8 cellular contexts compared by ENCODE assay signal in genomic region chr2:215828528-215829184, GRCh38.
A peak's percentile ranks its signal among the peaks of the same experiment; 100 is the strongest.
DNase-seq lines count a peak whose midpoint lies in the region; ATAC-seq and TF ChIP-seq lines count a peak whose summit lies in the region.

No MANE protein-coding gene starts in this region.

- TF ChIP-seq CTCF in choroid plexus epithelial cell (conservative IDR thresholded peaks at IDR 0.05; ENCODE audit: low read depth, low read length) = peak; percentile 88

- H3K4me1 Mint-ChIP-seq in memory B cell = peaks cover 9% of the 10 kb centered on the region

- no peak overlapping the region for H3K4me3 ChIP-seq in choroid plexus epithelial cell (ENCODE audit: low read depth, low read length)

- ATAC-seq in Right ventricle myocardium inferior = no peak
- ATAC-seq in left ventricle myocardium superior = no peak
- ATAC-seq in SK-N-SH treated with all-trans-retinoic acid at 6 μM for 48 hours = peak; percentile 92
- ATAC-seq in memory B cell (ENCODE audit: low read depth) = peak; percentile 80

- H3K9me3 Mint-ChIP-seq in memory B cell = no peaks in the 10 kb centered on the region

- DNase-seq in Right ventricle myocardium inferior (ENCODE audit: missing footprints) (peak; percentile 53), left ventricle myocardium superior (no peak), H4 (ENCODE audit: low spot score) (peak; percentile 79), Kasumi-1 (lab: John Stamatoyannopoulos, UW) (peak; percentile 39 to 47), choroid plexus epithelial cell (ENCODE audit: low read depth) (peak; percentile 92), memory B cell (ENCODE audit: low spot score in 2 of 2) (peak; percentile 16 to 26), OCI-M2 (lab: John Stamatoyannopoulos, UW; ENCODE audit: unreplicated experiment) (no peak)

- H3K27ac Mint-ChIP-seq in memory B cell = no peak overlapping the region

- H3K36me3 Mint-ChIP-seq in memory B cell = no peaks in the 10 kb centered on the region

- H3K4me3 Mint-ChIP-seq in memory B cell = no peak overlapping the region

- intact Hi-C loops in Right ventricle myocardium inferior (cut with DNase I) = no loop called here
- intact Hi-C loops in left ventricle myocardium superior (cut with micrococcal nuclease) = no loop called here

- peaks cover 3% of the 10 kb centered on the region for H3K27me3 Mint-ChIP-seq in memory B cell

TF ChIP-seq in SK-N-SH treated with all-trans-retinoic acid at 6 μM for 48 hours, 23 proteins besides CTCF, POLR2A, EP300 and RAD21:
- TF ChIP-seq CREB5 (CRISPR knock-in tag; IDR thresholded peaks at IDR 0.05; ENCODE audit: low read depth) (no peak), ZNF70 (CRISPR knock-in tag; IDR thresholded peaks at IDR 0.05) (no peak), ZNF8 (CRISPR knock-in tag; IDR thresholded peaks at IDR 0.05) (no peak), GLIS3 (CRISPR knock-in tag; IDR thresholded peaks at IDR 0.05) (no peak), ARNTL (CRISPR knock-in tag; IDR thresholded peaks at IDR 0.05; ENCODE audit: borderline replicate concordance, low read depth) (no peak), PPARA (CRISPR knock-in tag; IDR thresholded peaks at IDR 0.05; ENCODE audit: borderline replicate concordance) (no peak), ZFP30 (CRISPR knock-in tag; IDR thresholded peaks at IDR 0.05) (no peak), ISL1 (CRISPR knock-in tag; IDR thresholded peaks at IDR 0.05) (no peak), CSRNP3 (CRISPR knock-in tag; IDR thresholded peaks at IDR 0.05) (no peak), CSDC2 (CRISPR knock-in tag; IDR thresholded peaks at IDR 0.05) (no peak), TOX (CRISPR knock-in tag; IDR thresholded peaks at IDR 0.05; ENCODE audit: borderline replicate concordance) (no peak), ZNF565 (CRISPR knock-in tag; conservative IDR thresholded peaks at IDR 0.05; ENCODE audit: low read depth) (no peak), TCF4 (CRISPR knock-in tag; IDR thresholded peaks at IDR 0.05; ENCODE audit: borderline replicate concordance) (no peak)

Comparison
In these comparisons a context has a peak if more than half of its experiments do, and no peak if none do; other contexts are left out.
1. DNase-seq: peak in Right ventricle myocardium inferior (single experiment), H4 (single experiment), Kasumi-1 (2 of 2), choroid plexus epithelial cell (single experiment) and memory B cell (2 of 2); none in left ventricle myocardium superior (single experiment) and OCI-M2 (single experiment).
2. ATAC-seq: peak in SK-N-SH treated with all-trans-retinoic acid at 6 μM for 48 hours (single experiment) and memory B cell (single experiment); none in Right ventricle myocardium inferior (single experiment) and left ventricle myocardium superior (single experiment).